1 cellular context compared by ENCODE assay signal in genomic region chr3:123584988-123585937, GRCh38.
TF ChIP-seq lines count a peak whose summit lies in the region.

HACD2 (minus strand) TSS chr3:123585053; CDS start chr3:123585027, 26 bp downstream.

TF ChIP-seq in K562, 482 proteins besides CTCF, POLR2A, EP300 and RAD21 (continued from another document):
- TF ChIP-seq YY1 (IDR thresholded peaks at IDR 0.05; ENCODE audit: borderline replicate concordance in 1 of 3, control insufficient read depth in 1 of 3, extremely low read depth in 1 of 3, insufficient read depth in 3 of 3, insufficient read length in 1 of 3, insufficient replicate concordance in 2 of 3, low read depth in 1 of 3, low read length in 2 of 3) (peak; percentile 96 to 99 (median 97)), ZNF655 (CRISPR knock-in tag; IDR thresholded peaks at IDR 0.05) (no peak), SETDB1 (IDR thresholded peaks at IDR 0.05; ENCODE audit: low read length) (no peak)
